Comparison of ENCODE assay signal across 9 cellular contexts in the genomic region with DNA sequence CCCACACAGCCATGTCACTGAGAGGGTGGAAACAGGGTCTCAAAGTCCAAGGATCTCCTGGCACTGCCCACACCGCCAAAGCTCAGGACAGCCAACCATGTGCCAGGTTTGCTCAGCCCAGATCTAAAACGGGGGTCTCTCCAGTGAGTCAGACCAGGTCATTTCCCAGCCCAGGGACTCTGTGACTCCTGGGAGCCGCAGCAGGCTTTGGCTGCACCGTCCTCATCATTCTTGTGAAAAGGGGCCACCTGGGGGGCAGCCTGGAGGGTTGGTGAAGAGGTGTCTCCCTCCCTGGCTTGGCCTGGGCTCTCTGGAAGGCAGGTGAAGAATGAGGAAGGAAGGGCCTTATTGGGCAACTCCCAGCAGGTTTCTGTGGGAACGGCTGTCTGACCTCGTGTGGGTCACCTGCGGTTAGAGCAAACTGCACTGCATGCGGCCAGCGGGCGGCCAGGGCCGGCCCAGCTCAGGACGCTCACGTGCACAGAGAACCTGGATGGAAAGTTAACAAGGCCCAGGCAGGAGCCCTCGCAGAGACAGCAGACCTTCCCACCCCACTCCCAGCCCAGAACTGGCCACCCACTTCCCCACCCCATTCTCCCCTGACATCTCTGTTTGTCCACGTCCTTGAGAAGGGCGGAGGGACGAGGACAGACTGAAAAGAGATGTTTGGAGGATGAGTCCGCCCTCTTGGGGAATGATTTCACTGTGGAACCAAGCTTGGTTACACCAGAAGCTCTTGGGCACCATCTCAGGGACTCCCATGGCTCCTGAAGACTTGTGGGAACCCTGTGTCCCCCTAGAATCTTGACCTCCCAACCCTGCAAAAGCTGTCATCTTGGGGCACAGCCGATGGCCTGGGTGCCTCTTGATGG. TPM values are rescaled to one million over a fixed set of nuclear protein-coding genes. Genes with fewer than 3 reads are reported as not detected.
A peak's percentile ranks its signal among the peaks of the same experiment; 100 is the strongest.
DNase-seq lines count a peak whose midpoint lies in the region; ATAC-seq, FAIRE-seq and TF ChIP-seq lines count a peak whose summit lies in the region.
"Had no signal": no experiment of that assay in that cellular context is flagged by ENCODE, and none has a peak within 500 bp of the region (broad histone marks: within the 10 kb centered on the region; RNA-seq: fewer than 3 reads in every experiment).

No MANE protein-coding gene starts in this region.

- no peak overlapping the region for H3K4me2 ChIP-seq in GM23338

- H3K79me2 ChIP-seq in GM23338 (replicated peaks; ENCODE audit: insufficient read depth) = no peaks in the 10 kb centered on the region

- peak overlapping the region; percentile 14; the same call in 1 of the 2 replicates for H2AFZ ChIP-seq in GM23338

- H3K4me3 ChIP-seq in GM23338 = no peak overlapping the region

- ATAC-seq in GM23338 (peak; percentile 39), Right ventricle myocardium superior (ENCODE audit: poor library complexity) (peak; percentile 33), GM21390 (IDR thresholded peaks at IDR 0.05; ENCODE audit: unreplicated experiment) (no peak)

- peaks cover 33% of the 10 kb centered on the region for H3K4me1 Mint-ChIP-seq in GM23338

- no peak for TF ChIP-seq CTCF in GM23338 (conservative IDR thresholded peaks at IDR 0.05; ENCODE audit: low read depth in 2 of 2)

- peak overlapping the region; percentile 11; the same call in 1 of the 2 replicates for H3K27ac Mint-ChIP-seq in GM23338

- FAIRE-seq in RCC 7860 (lab: Jason Lieb, UNC) = peak; percentile 84
- FAIRE-seq: endothelial cell of umbilical vein had no signal

- H3K4me3 Mint-ChIP-seq in GM23338 = no peak overlapping the region

- H4K20me1 ChIP-seq in GM23338 (replicated peaks; ENCODE audit: insufficient read depth) = no peaks in the 10 kb centered on the region

- DNase-seq in GM23338 (ENCODE audit: low spot score) = peak; percentile 51
- DNase-seq in RCC 7860 (ENCODE audit: low spot score) = peak; percentile 92
- DNase-seq in Right ventricle myocardium superior = peak; percentile 64
- peak; percentile 56 for DNase-seq in pons (ENCODE audit: low spot score)
- DNase-seq in activated CD8-positive, alpha-beta memory T cell treated with anti-CD3 and anti-CD28 coated beads, Interleukin-2, amount 50 U/mL, for 4 hours = no peak
- DNase-seq in cerebellar cortex (ENCODE audit: low spot score) = no peak
- no peak for DNase-seq in H4 (ENCODE audit: low spot score)

- no peaks in the 10 kb centered on the region for H3K27me3 ChIP-seq in GM23338 (ENCODE audit: insufficient read depth)

- H3K9me2 ChIP-seq in GM23338 (ENCODE audit: insufficient read depth) = no peaks in the 10 kb centered on the region

- no peaks in the 10 kb centered on the region for H3K9me3 Mint-ChIP-seq in GM23338

- H3K4me1 ChIP-seq in GM23338 (ENCODE audit: insufficient read depth) = peaks cover 19% of the 10 kb centered on the region; the same call in 1 of the 2 replicates

- peaks cover 25% of the 10 kb centered on the region for H3K27me3 Mint-ChIP-seq in GM23338 (ENCODE audit: insufficient read depth, low read depth, poor library complexity)

- intact Hi-C loops in Right ventricle myocardium superior (cut with DNase I) = no loop called here

- H3K36me3 Mint-ChIP-seq in GM23338 (ENCODE audit: low read depth) = no peaks in the 10 kb centered on the region

- 0 out of 2 replicates have a peak, but pooled peaks cover 16% of the 10 kb centered on the region for H3F3A ChIP-seq in GM23338 (replicated peaks; ENCODE audit: low read depth)

- H3K27ac ChIP-seq in GM23338 (ENCODE audit: low read depth) = no peak overlapping the region

- no peaks in the 10 kb centered on the region for H3K36me3 ChIP-seq in GM23338 (ENCODE audit: insufficient read depth)

TF ChIP-seq in GM23338, 12 proteins besides CTCF, POLR2A, EP300 and RAD21 (continues in another document):
- TF ChIP-seq, protein P1, sequence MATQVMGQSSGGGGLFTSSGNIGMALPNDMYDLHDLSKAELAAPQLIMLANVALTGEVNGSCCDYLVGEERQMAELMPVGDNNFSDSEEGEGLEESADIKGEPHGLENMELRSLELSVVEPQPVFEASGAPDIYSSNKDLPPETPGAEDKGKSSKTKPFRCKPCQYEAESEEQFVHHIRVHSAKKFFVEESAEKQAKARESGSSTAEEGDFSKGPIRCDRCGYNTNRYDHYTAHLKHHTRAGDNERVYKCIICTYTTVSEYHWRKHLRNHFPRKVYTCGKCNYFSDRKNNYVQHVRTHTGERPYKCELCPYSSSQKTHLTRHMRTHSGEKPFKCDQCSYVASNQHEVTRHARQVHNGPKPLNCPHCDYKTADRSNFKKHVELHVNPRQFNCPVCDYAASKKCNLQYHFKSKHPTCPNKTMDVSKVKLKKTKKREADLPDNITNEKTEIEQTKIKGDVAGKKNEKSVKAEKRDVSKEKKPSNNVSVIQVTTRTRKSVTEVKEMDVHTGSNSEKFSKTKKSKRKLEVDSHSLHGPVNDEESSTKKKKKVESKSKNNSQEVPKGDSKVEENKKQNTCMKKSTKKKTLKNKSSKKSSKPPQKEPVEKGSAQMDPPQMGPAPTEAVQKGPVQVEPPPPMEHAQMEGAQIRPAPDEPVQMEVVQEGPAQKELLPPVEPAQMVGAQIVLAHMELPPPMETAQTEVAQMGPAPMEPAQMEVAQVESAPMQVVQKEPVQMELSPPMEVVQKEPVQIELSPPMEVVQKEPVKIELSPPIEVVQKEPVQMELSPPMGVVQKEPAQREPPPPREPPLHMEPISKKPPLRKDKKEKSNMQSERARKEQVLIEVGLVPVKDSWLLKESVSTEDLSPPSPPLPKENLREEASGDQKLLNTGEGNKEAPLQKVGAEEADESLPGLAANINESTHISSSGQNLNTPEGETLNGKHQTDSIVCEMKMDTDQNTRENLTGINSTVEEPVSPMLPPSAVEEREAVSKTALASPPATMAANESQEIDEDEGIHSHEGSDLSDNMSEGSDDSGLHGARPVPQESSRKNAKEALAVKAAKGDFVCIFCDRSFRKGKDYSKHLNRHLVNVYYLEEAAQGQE (IDR thresholded peaks at IDR 0.05; ENCODE audit: unreplicated experiment) = no peak
- TF ChIP-seq STAT1 (IDR thresholded peaks at IDR 0.05; ENCODE audit: unreplicated experiment) = no peak

RNA-seq across cellular contexts. Expression of a gene that starts 25.6 kb away (rescaled TPM):
- 131 and 139 TPM in 2 replicates for total RNA-seq in GM23338 (2014; rRNA removed; shearing (Covaris generic))
- polyA plus RNA-seq in GM23338 (2016; fragmentation: Nextera tagmentation; extraction: Ambion mirVana) = 147 and 158 TPM in 2 replicates
- 74.3 TPM for total RNA-seq in Right ventricle myocardium superior
- 98.1 and 120 TPM in 2 replicates for total RNA-seq in H4 (2014; rRNA removed; shearing (Covaris generic))

RNA-seq across cellular contexts. Expression of a gene that starts 55.9 kb away (rescaled TPM):
- 62.6 and 63.3 TPM in 2 replicates for total RNA-seq in GM23338 (2014; rRNA removed; shearing (Covaris generic))
- polyA plus RNA-seq in GM23338 (2016; fragmentation: Nextera tagmentation; extraction: Ambion mirVana) = 19.0 and 20.5 TPM in 2 replicates
- 28.3 TPM for total RNA-seq in Right ventricle myocardium superior
- 13.7 and 14.9 TPM in 2 replicates for total RNA-seq in H4 (2014; rRNA removed; shearing (Covaris generic))

Comparison
In these comparisons a context has a peak if more than half of its experiments do, and no peak if none do; other contexts are left out.
1. DNase-seq: peak in GM23338 (single experiment), RCC 7860 (single experiment), Right ventricle myocardium superior (single experiment) and pons (single experiment); none in activated CD8-positive, alpha-beta memory T cell treated with anti-CD3 and anti-CD28 coated beads, Interleukin-2, amount 50 U/mL, for 4 hours (single experiment), cerebellar cortex (single experiment) and H4 (single experiment).